In genomic region chr4:38236503-38236902, GRCh38 we compare ENCODE assay signal across 23 cellular contexts.
DNase-seq lines count a peak whose midpoint lies in the region; ATAC-seq and TF ChIP-seq lines count a peak whose summit lies in the region.
"Had no signal": no experiment of that assay in that cellular context is flagged by ENCODE, and none has a peak within 500 bp of the region (broad histone marks: within the 10 kb centered on the region; RNA-seq: fewer than 3 reads in every experiment).

No MANE protein-coding gene starts in this region.

- H3K4me1 Mint-ChIP-seq in MCF 10A (ENCODE audit: insufficient read depth, unreplicated experiment) (peaks cover 13% of the 10 kb centered on the region), T-cell (no peaks in the 10 kb centered on the region)
- H3K4me1 Mint-ChIP-seq: GM23338 had no signal

- BruUV-seq in MCF 10A (replicated peaks; lab: Mats Ljungman, UMichigan) (no TSS peak), mammary epithelial cell (replicated peaks; lab: Mats Ljungman, UMichigan) (no TSS peak)

- no peak overlapping the region for H3K9ac ChIP-seq in mammary epithelial cell (ENCODE audit: insufficient read depth, low read length)
- H3K9ac ChIP-seq: BLaER1 treated with 17β-estradiol and CSF1 and Interleukin-3, amounts not matched to agents 10 nM and 100 nM had no signal

- H3K79me2 ChIP-seq in mammary epithelial cell (ENCODE audit: insufficient read depth, low read length), result no peaks in the 10 kb centered on the region

- TF ChIP-seq CTCF in MCF 10A (IDR thresholded peaks at IDR 0.05; ENCODE audit: unreplicated experiment) (no peak), breast epithelium (IDR thresholded peaks at IDR 0.05) (no peak), mammary epithelial cell (conservative IDR thresholded peaks at IDR 0.05 in 1 of 2, IDR thresholded peaks at IDR 0.05 in 1 of 2; ENCODE audit: extremely low read depth in 1 of 2, insufficient read depth in 1 of 2, low read depth in 1 of 2, low read length in 2 of 2) (no peak), esophagus squamous epithelium (IDR thresholded peaks at IDR 0.05) (no peak), uterus (IDR thresholded peaks at IDR 0.05) (no peak)

- H3K36me3 ChIP-seq in breast epithelium (no peaks in the 10 kb centered on the region), mammary epithelial cell (ENCODE audit: insufficient read depth, low read length) (no peaks in the 10 kb centered on the region), esophagus squamous epithelium (no peaks in the 10 kb centered on the region), uterus (no peaks in the 10 kb centered on the region)
- H3K36me3 ChIP-seq: BLaER1 treated with 17β-estradiol and CSF1 and Interleukin-3, amounts not matched to agents 10 nM and 100 nM; MG63 had no signal

- POLR2A ChIA-PET in MCF 10A (lab: Yijun Ruan, JAX), result interaction anchor here (0.5 kb wide), 1 partner anchor 77 kb away, joined by 3 read pairs; no protein-coding TSS in a partner anchor
- POLR2A ChIA-PET in T-cell (lab: Charles Lee), result no interaction called here

- H3K9me3 ChIP-seq in breast epithelium (no peaks in the 10 kb centered on the region), mammary epithelial cell (replicated peaks; ENCODE audit: insufficient read depth, low read length) (no peaks in the 10 kb centered on the region), esophagus squamous epithelium (no peaks in the 10 kb centered on the region), uterus (no peaks in the 10 kb centered on the region)

- DNase-seq in MCF 10A (ENCODE audit: unreplicated experiment) (no peak), breast epithelium (ENCODE audit: low spot score in 2 of 2) (no peak), mammary epithelial cell (no peak), esophagus squamous epithelium (lab: John Stamatoyannopoulos, UW) (no peak), uterus (no peak), T-cell (no peak), CD1c-positive myeloid dendritic cell (ENCODE audit: extremely low spot score) (no peak)
- DNase-seq in activated naive CD4-positive, alpha-beta T cell (lab: John Stamatoyannopoulos, UW), result no peak
- DNase-seq: ACHN; CD8-positive, alpha-beta T cell; DMS153; Karpas-422; NCI-H1417 treated with DMSO at 0.1 percent for 48 hours; NCI-H187; NCI-H2107; NCI-H526 treated with DMSO at 0.1 percent for 48 hours; OCI-M1; SHP77 treated with DMSO at 0.1 percent for 48 hours had no signal

- H3K27ac Mint-ChIP-seq in MCF 10A (ENCODE audit: low read depth, unreplicated experiment), result peak overlapping the region; percentile 69
- H3K27ac Mint-ChIP-seq in T-cell, result no peak overlapping the region
- H3K27ac Mint-ChIP-seq: CD8-positive, alpha-beta T cell; GM23338; IgD-negative memory B cell had no signal

- H3K27me3 ChIP-seq in breast epithelium, result no peaks in the 10 kb centered on the region
- no peaks in the 10 kb centered on the region for H3K27me3 ChIP-seq in mammary epithelial cell (ENCODE audit: insufficient read depth, low read length)
- H3K27me3 ChIP-seq in esophagus squamous epithelium, result no peaks in the 10 kb centered on the region
- H3K27me3 ChIP-seq in uterus, result no peaks in the 10 kb centered on the region
- H3K27me3 ChIP-seq: BLaER1 treated with 17β-estradiol and CSF1 and Interleukin-3, amounts not matched to agents 10 nM and 100 nM; MG63 had no signal

- H3K9me3 Mint-ChIP-seq in MCF 10A (ENCODE audit: unreplicated experiment) (no peaks in the 10 kb centered on the region), T-cell (no peaks in the 10 kb centered on the region)
- H3K9me3 Mint-ChIP-seq: CD8-positive, alpha-beta T cell; GM23338 had no signal

- WGBS in mammary epithelial cell (ENCODE audit: low coverage, missing lambda C conversion rate), result 100% methylated on average over 3 of the region's 3 CpGs
- WGBS in esophagus squamous epithelium, 2 donors, result 67 to 78% methylated on average over 1 of the region's 3 CpGs

- H4K20me1 ChIP-seq in mammary epithelial cell (ENCODE audit: insufficient read depth, low read length), result no peaks in the 10 kb centered on the region
- H4K20me1 ChIP-seq: BLaER1 treated with 17β-estradiol and CSF1 and Interleukin-3, amounts not matched to agents 10 nM and 100 nM had no signal

- in situ Hi-C loops in mammary epithelial cell (cut with MboI; ENCODE audit: low sequenced_read_pairs in 2 of 2), result no loop called here

- H3K4me3 Mint-ChIP-seq in MCF 10A (ENCODE audit: unreplicated experiment) (no peak overlapping the region), T-cell (no peak overlapping the region)
- H3K4me3 Mint-ChIP-seq: CD8-positive, alpha-beta T cell; GM23338; IgD-negative memory B cell had no signal

- TF ChIP-seq POLR2A in breast epithelium (IDR thresholded peaks at IDR 0.05), result no peak
- no peak for TF ChIP-seq POLR2A in esophagus squamous epithelium (IDR thresholded peaks at IDR 0.05)
- no peak for TF ChIP-seq POLR2A in uterus (IDR thresholded peaks at IDR 0.05)

- intact Hi-C loops in MCF 10A (cut with micrococcal nuclease), result no loop called here
- intact Hi-C loops in breast epithelium (cut with DNase I; ENCODE audit: low total_unique reads), result no loop called here
- intact Hi-C loops in mammary epithelial cell (cut with micrococcal nuclease), result loop anchor here (5.0 kb wide), 1 partner anchor 76 kb away; no protein-coding TSS in a partner anchor
- intact Hi-C loops in esophagus squamous epithelium (cut with DNase I), result no loop called here
- intact Hi-C loops in uterus (cut with DNase I; ENCODE audit: low total_unique reads), result no loop called here

- CTCF ChIA-PET in MCF 10A (lab: Yijun Ruan, JAX) (interaction anchor here (0.7 kb wide), 1 partner anchor 119 kb away, joined by 4 read pairs; no protein-coding TSS in a partner anchor), mammary epithelial cell (lab: Charles Lee; ENCODE audit: low non-redundant PET) (no interaction called here), T-cell (lab: Charles Lee) (no interaction called here)

- H3K27me3 Mint-ChIP-seq in MCF 10A (ENCODE audit: insufficient read depth, unreplicated experiment) (no peaks in the 10 kb centered on the region), T-cell (no peaks in the 10 kb centered on the region)

- H3K36me3 Mint-ChIP-seq in MCF 10A (ENCODE audit: insufficient read depth, unreplicated experiment) (no peaks in the 10 kb centered on the region), T-cell (no peaks in the 10 kb centered on the region)
- H3K36me3 Mint-ChIP-seq: CD8-positive, alpha-beta T cell had no signal

- H3K4me3 ChIP-seq in breast epithelium (no peak overlapping the region), mammary epithelial cell (replicated peaks in 1 of 3; ENCODE audit: insufficient read depth in 1 of 3, low read depth in 2 of 3, low read length in 3 of 3) (no peak overlapping the region), esophagus squamous epithelium (no peak overlapping the region), uterus (no peak overlapping the region)
- H3K4me3 ChIP-seq: BLaER1 treated with 17β-estradiol and CSF1 and Interleukin-3, amounts not matched to agents 10 nM and 100 nM; GM23338; MG63 had no signal

- H3K4me1 ChIP-seq in breast epithelium, result no peaks in the 10 kb centered on the region
- H3K4me1 ChIP-seq in mammary epithelial cell (ENCODE audit: insufficient read depth, low read length), result peaks cover 8% of the 10 kb centered on the region
- H3K4me1 ChIP-seq in esophagus squamous epithelium, result peaks cover 0 to 46% (median 11%) of the 10 kb centered on the region in 3 donors
- H3K4me1 ChIP-seq in uterus, result no peaks in the 10 kb centered on the region

- H3K4me2 ChIP-seq in mammary epithelial cell (ENCODE audit: insufficient read depth, low read depth, low read length), result no peak overlapping the region
- H3K4me2 ChIP-seq: GM23338 had no signal

- peak overlapping the region; percentile 40 for H2AFZ ChIP-seq in mammary epithelial cell (ENCODE audit: low read depth, low read length)
- H2AFZ ChIP-seq: GM23338 had no signal

- dilution Hi-C loops in mammary epithelial cell (cut with HindIII; ENCODE audit: low sequenced_read_pairs), result no loop called here

- H3K27ac ChIP-seq in breast epithelium (no peak overlapping the region), mammary epithelial cell (ENCODE audit: insufficient read depth, low read depth, low read length) (no peak overlapping the region), esophagus squamous epithelium (peak overlapping the region; percentile 60 to 81 (median 74)), uterus (peak overlapping the region; percentile 1 to 19)
- H3K27ac ChIP-seq: 22Rv1; BLaER1 treated with 17β-estradiol and CSF1 and Interleukin-3, amounts not matched to agents 10 nM and 100 nM had no signal

- ATAC-seq in T-cell (replicated peaks in 1 of 4), result no peak
- ATAC-seq: CD8-positive, alpha-beta T cell; GM23338 had no signal

Comparison
In these comparisons a context has a peak if more than half of its experiments do, and no peak if none do; other contexts are left out.
1. H3K27ac ChIP-seq: peak in esophagus squamous epithelium (4 of 4) and uterus (2 of 2); none in breast epithelium (0 of 2) and mammary epithelial cell (single experiment).